Comparison of ENCODE assay signal across 21 cellular contexts in genomic region chr19:29504454-29504853, GRCh38. TPM values are rescaled to one million over a fixed set of nuclear protein-coding genes. Genes with fewer than 3 reads are reported as not detected.
DNase-seq lines count a peak whose midpoint lies in the region; ATAC-seq and TF ChIP-seq lines count a peak whose summit lies in the region.
"Had no signal": no experiment of that assay in that cellular context is flagged by ENCODE, and none has a peak within 500 bp of the region (broad histone marks: within the 10 kb centered on the region; RNA-seq: fewer than 3 reads in every experiment).

No MANE protein-coding gene starts in this region.

- no peaks in the 10 kb centered on the region for H3K4me1 ChIP-seq in lower lobe of right lung
- H3K4me1 ChIP-seq: BE2C had no signal

- TF ChIP-seq CTCF in dorsolateral prefrontal cortex (IDR thresholded peaks at IDR 0.05 in 54 of 56, conservative IDR thresholded peaks at IDR 0.05 in 2 of 56; ENCODE audit: low read depth in 1 of 56, partially characterized antibody in 56 of 56) = peak in 1 of 56 donors; percentile 2
- no peak for TF ChIP-seq CTCF in lower lobe of right lung (IDR thresholded peaks at IDR 0.05)

- no peaks in the 10 kb centered on the region for H3K36me3 ChIP-seq in lower lobe of right lung
- H3K36me3 ChIP-seq: BE2C had no signal

- no peak for ATAC-seq in lower lobe of right lung
- ATAC-seq in HG03045 (IDR thresholded peaks at IDR 0.05; ENCODE audit: unreplicated experiment) = no peak

- no peaks in the 10 kb centered on the region for H3K27me3 ChIP-seq in dorsolateral prefrontal cortex
- peaks cover 3% of the 10 kb centered on the region for H3K27me3 ChIP-seq in lower lobe of right lung (ENCODE audit: low read depth)
- H3K27me3 ChIP-seq: BE2C had no signal

- intact Hi-C loops in dorsolateral prefrontal cortex (cut with DNase I) = loop anchor here in 1 of 2 donors (2.0 kb wide), 1 partner anchor 16 kb away; no protein-coding TSS in a partner anchor
- intact Hi-C loops in lower lobe of right lung (cut with DNase I) = no loop called here

- peak overlapping the region; percentile 72 to 100 (median 97) for H3K27ac ChIP-seq in dorsolateral prefrontal cortex
- H3K27ac ChIP-seq in lower lobe of right lung = no peak overlapping the region

- H3K9me3 ChIP-seq in lower lobe of right lung = no peaks in the 10 kb centered on the region
- H3K9me3 ChIP-seq: BE2C had no signal

- peak; percentile 14 for DNase-seq in ELF-1 (ENCODE audit: low read depth, low spot score)
- DNase-seq in dorsolateral prefrontal cortex = peak in 8 of 10 donors; percentile 34 to 54 (median 44)
- peak; percentile 16 for DNase-seq in lower lobe of right lung
- peak; percentile 73 for DNase-seq in putamen (ENCODE audit: low spot score)
- DNase-seq in NCI-H510A (lab: John Stamatoyannopoulos, UW) = no peak
- no peak for DNase-seq in germinal center (ENCODE audit: low spot score)
- no peak for DNase-seq in T-helper 2 cell
- DNase-seq: BE2C; CD4-positive, CD25-positive, alpha-beta regulatory T cell; COR-L47; GDM1; H9; NCI-H1105; NCI-H2081 treated with DMSO at 0.1 percent for 48 hours; NCI-H510A treated with DMSO at 0.1 percent for 48 hours; NCI-H82; OCI-M1; SHP77 had no signal

- H3K4me3 ChIP-seq in dorsolateral prefrontal cortex = no peak overlapping the region
- no peak overlapping the region for H3K4me3 ChIP-seq in lower lobe of right lung

RNA-seq across cellular contexts. Expression of gene VSTM2B, which starts 21.3 kb away (rescaled TPM):
- total RNA-seq in dorsolateral prefrontal cortex (10 to 100 TPM; 27.0 to 85.8 (median 42.8) TPM), lower lobe of right lung (not detected)
- total RNA-seq: A172; CD4-positive, CD25-positive, alpha-beta regulatory T cell; LHCN-M2 had no signal

Comparison
In these comparisons a context has a peak if more than half of its experiments do, and no peak if none do; other contexts are left out.
1. DNase-seq: peak in ELF-1 (single experiment), dorsolateral prefrontal cortex (8 of 10), lower lobe of right lung (single experiment) and putamen (single experiment); none in NCI-H510A (single experiment), germinal center (single experiment) and T-helper 2 cell (0 of 5).
2. RNA of gene VSTM2B, which starts 21.3 kb away (total RNA-seq): 27.0 to 85.8 TPM in dorsolateral prefrontal cortex; not detected in lower lobe of right lung (single experiment); every median in the first group is over 10 times any median in the second.